ENCODE assay signal across 8 cellular contexts in genomic region chr1:220732621-220733020, GRCh38. TPM values are rescaled to one million over a fixed set of nuclear protein-coding genes. Genes with fewer than 3 reads are reported as not detected.
DNase-seq lines count a peak whose midpoint lies in the region; ATAC-seq and TF ChIP-seq lines count a peak whose summit lies in the region.

No MANE protein-coding gene starts in this region.

- TF ChIP-seq CTCF in LNCaP clone FGC (IDR thresholded peaks at IDR 0.05; ENCODE audit: control insufficient read depth, extremely low read depth, insufficient read depth) (no peak), esophagus muscularis mucosa (IDR thresholded peaks at IDR 0.05) (no peak), gastrocnemius medialis (IDR thresholded peaks at IDR 0.05 in 4 of 5, conservative IDR thresholded peaks at IDR 0.05 in 1 of 5) (no peak)

- H3K27me3 ChIP-seq in esophagus muscularis mucosa (no peaks in the 10 kb centered on the region), gastrocnemius medialis (no peaks in the 10 kb centered on the region)

- peak overlapping the region; percentile 32 for H3K4me3 ChIP-seq in LNCaP clone FGC (ENCODE audit: low read depth, low read length)
- peak overlapping the region; percentile 6 to 48 (median 37) for H3K4me3 ChIP-seq in esophagus muscularis mucosa
- H3K4me3 ChIP-seq in gastrocnemius medialis = peak overlapping the region in 3 of 4 donors; percentile 35 to 45 (median 41)

- H3K4me1 ChIP-seq in esophagus muscularis mucosa = peaks cover 0 to 22% (median 16%) of the 10 kb centered on the region in 4 donors
- H3K4me1 ChIP-seq in gastrocnemius medialis = peaks cover 4 to 9% of the 10 kb centered on the region in 2 donors

- intact Hi-C loops in esophagus muscularis mucosa (cut with DNase I) (loop anchor here (2.0 kb wide), 1 partner anchor 42 kb away; the partner anchor contains the start of gene C1orf115), gastrocnemius medialis (cut with DNase I; ENCODE audit: low total_unique reads) (loop anchor here (1.0 to 2.0 kb wide), 3 partner anchors 42 to 460 kb away; partner anchors contain the start of genes C1orf115 and RAB3GAP2)

- H3K27ac ChIP-seq in esophagus muscularis mucosa (replicated peaks in 1 of 4) = peak overlapping the region; percentile 55 to 72 (median 69)
- peak overlapping the region; percentile 33 to 73 (median 65) for H3K27ac ChIP-seq in gastrocnemius medialis

- TF ChIP-seq EP300 in esophagus muscularis mucosa (IDR thresholded peaks at IDR 0.05) = no peak

- H3K36me3 ChIP-seq in esophagus muscularis mucosa = no peaks in the 10 kb centered on the region
- no peaks in the 10 kb centered on the region for H3K36me3 ChIP-seq in gastrocnemius medialis

- ATAC-seq in GM19372 (IDR thresholded peaks at IDR 0.05; ENCODE audit: low read depth, unreplicated experiment) (peak; percentile 8), gastrocnemius medialis (peak; percentile 25 to 57)

- in situ Hi-C loops in gastrocnemius medialis (cut with MboI; ENCODE audit: low sequenced_read_pairs in 4 of 4) = loop anchor here in 3 of 4 donors (10.0 to 25.0 kb wide), 2 partner anchors 48 to 445 kb away; no protein-coding TSS in a partner anchor

- H3K9me3 ChIP-seq in esophagus muscularis mucosa (no peaks in the 10 kb centered on the region), gastrocnemius medialis (no peaks in the 10 kb centered on the region)

- DNase-seq in LNCaP clone FGC (ENCODE audit: low read depth) (peak; percentile 62), esophagus muscularis mucosa (ENCODE audit: extremely low spot score) (peak; percentile 81), gastrocnemius medialis (no peak), LoVo (ENCODE audit: low spot score) (no peak), AG08395 (ENCODE audit: low spot score) (no peak), NCI-H1436 (lab: John Stamatoyannopoulos, UW) (no peak), retina (no peak)

- 67% methylated on average over 7 of the region's 7 CpGs for whole genome bisulfite sequencing in esophagus muscularis mucosa

- TF ChIP-seq POLR2A in esophagus muscularis mucosa (IDR thresholded peaks at IDR 0.05; ENCODE audit: low read depth) (no peak), gastrocnemius medialis (IDR thresholded peaks at IDR 0.05) (no peak)

RNA-seq across cellular contexts. Expression of gene MTARC2, which starts 15.5 kb away (rescaled TPM):
- total RNA-seq in esophagus muscularis mucosa = 10 to 100 TPM; 15.6 to 22.9 (median 20.5) TPM
- total RNA-seq in gastrocnemius medialis = 10 to 100 TPM in 1 of 4 donors, 1 to 10 TPM in 3; 5.8 to 12.0 (median 7.3) TPM

RNA-seq across cellular contexts. Expression of gene C1orf115, which starts 42.5 kb away (rescaled TPM):
- total RNA-seq in esophagus muscularis mucosa = 10 to 100 TPM; 10.8 to 24.0 (median 12.4) TPM
- 1 to 10 TPM; 2.2 to 6.7 (median 4.6) TPM for total RNA-seq in gastrocnemius medialis

RNA-seq across cellular contexts. Expression of gene MTARC1, which starts 54.1 kb away (rescaled TPM):
- total RNA-seq in esophagus muscularis mucosa = 1 to 10 TPM; 4.2 to 6.6 (median 5.1) TPM
- total RNA-seq in gastrocnemius medialis = 1 to 10 TPM; 1.2 to 2.9 (median 1.3) TPM

Comparison
In these comparisons a context has a peak if more than half of its experiments do, and no peak if none do; other contexts are left out.
1. DNase-seq: peak in LNCaP clone FGC (single experiment) and esophagus muscularis mucosa (single experiment); none in gastrocnemius medialis (0 of 2), LoVo (single experiment), AG08395 (single experiment), NCI-H1436 (single experiment) and retina (single experiment).
2. Peak in every context shown above with its lines, with median percentiles within 50 percentile points of each other: H3K4me3 ChIP-seq.